In genomic region chr19:32971012-32971595, GRCh38 we compare ENCODE assay signal across 8 cellular contexts. TPM values are rescaled to one million over a fixed set of nuclear protein-coding genes. Genes with fewer than 3 reads are reported as not detected.
DNase-seq lines count a peak whose midpoint lies in the region; ATAC-seq and TF ChIP-seq lines count a peak whose summit lies in the region.

No MANE protein-coding gene starts in this region.

- no peak for TF ChIP-seq EP300 in upper lobe of left lung (IDR thresholded peaks at IDR 0.05)

- H3K36me3 Mint-ChIP-seq in activated naive CD4-positive, alpha-beta T cell treated with anti-CD3 and anti-CD28 coated beads, Interleukin-2, amount 50 U/mL, for 24 hours = peaks cover 4% of the 10 kb centered on the region
- H3K36me3 Mint-ChIP-seq in activated naive CD8-positive, alpha-beta T cell treated with anti-CD3 and anti-CD28 coated beads, Interleukin-2, amount 10 ng/mL, durations not matched to agents 7 days and 5 days = peaks cover 6% of the 10 kb centered on the region

- H3K9ac ChIP-seq in liver (ENCODE audit: low read depth in 1 of 2, low read length in 2 of 2) = peak overlapping the region; percentile 33 to 37

- H3K27ac Mint-ChIP-seq in activated naive CD4-positive, alpha-beta T cell treated with anti-CD3 and anti-CD28 coated beads, Interleukin-2, amount 50 U/mL, for 24 hours = no peak overlapping the region
- no peak overlapping the region for H3K27ac Mint-ChIP-seq in activated naive CD8-positive, alpha-beta T cell treated with anti-CD3 and anti-CD28 coated beads, Interleukin-2, amount 10 ng/mL, durations not matched to agents 7 days and 5 days

- H3K4me1 ChIP-seq in liver (ENCODE audit: control insufficient read depth in 4 of 4, insufficient read depth in 4 of 4, low read length in 3 of 4) (peaks cover 3 to 9% (median 6%) of the 10 kb centered on the region in 4 donors), upper lobe of left lung (peaks cover 8 to 30% (median 10%) of the 10 kb centered on the region in 4 donors)

- TF ChIP-seq CTCF in liver (IDR thresholded peaks at IDR 0.05; ENCODE audit: low read depth, low read length, missing input control) = no peak
- TF ChIP-seq CTCF in upper lobe of left lung (IDR thresholded peaks at IDR 0.05) = no peak

- H3K4me3 Mint-ChIP-seq in activated naive CD4-positive, alpha-beta T cell treated with anti-CD3 and anti-CD28 coated beads, Interleukin-2, amount 50 U/mL, for 24 hours = peak overlapping the region; percentile 99
- H3K4me3 Mint-ChIP-seq in activated naive CD8-positive, alpha-beta T cell treated with anti-CD3 and anti-CD28 coated beads, Interleukin-2, amount 10 ng/mL, durations not matched to agents 7 days and 5 days = peak overlapping the region; percentile 99

- H3K27me3 Mint-ChIP-seq in activated naive CD4-positive, alpha-beta T cell treated with anti-CD3 and anti-CD28 coated beads, Interleukin-2, amount 50 U/mL, for 24 hours = no peaks in the 10 kb centered on the region
- H3K27me3 Mint-ChIP-seq in activated naive CD8-positive, alpha-beta T cell treated with anti-CD3 and anti-CD28 coated beads, Interleukin-2, amount 10 ng/mL, durations not matched to agents 7 days and 5 days = no peaks in the 10 kb centered on the region

- no peaks in the 10 kb centered on the region for H3K9me3 ChIP-seq in liver (ENCODE audit: control insufficient read depth in 4 of 4, low read length in 3 of 4)
- H3K9me3 ChIP-seq in upper lobe of left lung = no peaks in the 10 kb centered on the region

- DNase-seq in activated naive CD4-positive, alpha-beta T cell (lab: John Stamatoyannopoulos, UW) = no peak
- no peak for DNase-seq in activated naive CD8-positive, alpha-beta T cell treated with anti-CD3 and anti-CD28 coated beads, Interleukin-2, amount 10 ng/mL, durations not matched to agents 7 days and 5 days
- DNase-seq in upper lobe of left lung = no peak
- DNase-seq in NCI-H2227 treated with DMSO at 0.1 percent for 48 hours (lab: John Stamatoyannopoulos, UW) = no peak
- DNase-seq in NOMO-1 treated with dmso at 0.1 percent for 144 hours (lab: John Stamatoyannopoulos, UW; ENCODE audit: unreplicated experiment) = no peak
- DNase-seq in activated gamma-delta T cell treated with Interleukin-2 at 50 U/mL for 16 hours = no peak

- WGBS in liver = 33% methylated on average over 21 of the region's 21 CpGs
- WGBS in upper lobe of left lung, 2 donors = 27 to 32% methylated on average over 21 of the region's 21 CpGs

- H3K4me1 Mint-ChIP-seq in activated naive CD4-positive, alpha-beta T cell treated with anti-CD3 and anti-CD28 coated beads, Interleukin-2, amount 50 U/mL, for 24 hours = peaks cover 20% of the 10 kb centered on the region
- H3K4me1 Mint-ChIP-seq in activated naive CD8-positive, alpha-beta T cell treated with anti-CD3 and anti-CD28 coated beads, Interleukin-2, amount 10 ng/mL, durations not matched to agents 7 days and 5 days = peaks cover 4% of the 10 kb centered on the region

- H3K36me3 ChIP-seq in liver (ENCODE audit: control insufficient read depth in 4 of 4, insufficient read depth in 3 of 4, low read depth in 1 of 4, low read length in 3 of 4) = peaks cover 0 to 3% (median 0%) of the 10 kb centered on the region in 4 donors
- H3K36me3 ChIP-seq in upper lobe of left lung = peaks cover 0 to 20% (median 0%) of the 10 kb centered on the region in 4 donors

- no peak for ATAC-seq in activated naive CD8-positive, alpha-beta T cell treated with anti-CD3 and anti-CD28 coated beads, Interleukin-2, amount 10 ng/mL, durations not matched to agents 7 days and 5 days (ENCODE audit: low read depth)
- no peak for ATAC-seq in upper lobe of left lung (ENCODE audit: low FRiP score in 2 of 2)

- H3K4me3 ChIP-seq in liver (ENCODE audit: low read depth in 1 of 3, low read length in 3 of 3) = peak overlapping the region; percentile 55 to 89 (median 89)
- peak overlapping the region; percentile 87 to 98 (median 90) for H3K4me3 ChIP-seq in upper lobe of left lung

- POLR2A ChIA-PET in activated naive CD8-positive, alpha-beta T cell treated with anti-CD3 and anti-CD28 coated beads, Interleukin-2, amount 10 ng/mL, durations not matched to agents 7 days and 5 days (lab: Charles Lee) = interaction anchor here (0.6 to 2.0 kb wide), 4 partner anchors 280 to 1406 kb away, joined by 3 to 10 read pairs (median 3); partner anchors contain the start of gene NUDT19

- no peak for TF ChIP-seq POLR2A in upper lobe of left lung (IDR thresholded peaks at IDR 0.05)

- no peak overlapping the region for H3K27ac ChIP-seq in liver (ENCODE audit: low read depth in 1 of 2, low read length in 2 of 2)
- H3K27ac ChIP-seq in upper lobe of left lung = peak overlapping the region in 1 of 4 donors; percentile 83

- H3K9me3 Mint-ChIP-seq in activated naive CD4-positive, alpha-beta T cell treated with anti-CD3 and anti-CD28 coated beads, Interleukin-2, amount 50 U/mL, for 24 hours = no peaks in the 10 kb centered on the region
- no peaks in the 10 kb centered on the region for H3K9me3 Mint-ChIP-seq in activated naive CD8-positive, alpha-beta T cell treated with anti-CD3 and anti-CD28 coated beads, Interleukin-2, amount 10 ng/mL, durations not matched to agents 7 days and 5 days

- no peak for TF ChIP-seq RAD21 in liver (IDR thresholded peaks at IDR 0.05)

- H3K27me3 ChIP-seq in liver (ENCODE audit: control insufficient read depth in 4 of 4, insufficient read depth in 4 of 4, low read length in 3 of 4) (no peaks in the 10 kb centered on the region), upper lobe of left lung (no peaks in the 10 kb centered on the region)

TF ChIP-seq in liver, 16 proteins besides CTCF, POLR2A, EP300 and RAD21 (continues in another document):
- no peak for TF ChIP-seq ATF3 (IDR thresholded peaks at IDR 0.05)
- no peak for TF ChIP-seq FOXA1 (IDR thresholded peaks at IDR 0.05)
- TF ChIP-seq HNF4G (IDR thresholded peaks at IDR 0.05) = no peak
- TF ChIP-seq REST (IDR thresholded peaks at IDR 0.05) = no peak
- TF ChIP-seq EGR1 (IDR thresholded peaks at IDR 0.05; ENCODE audit: low read depth in 2 of 2) = no peak
- no peak for TF ChIP-seq NR2F2 (IDR thresholded peaks at IDR 0.05)
- no peak for TF ChIP-seq YY1 (IDR thresholded peaks at IDR 0.05)
- no peak for TF ChIP-seq GABPA (IDR thresholded peaks at IDR 0.05 in 1 of 2, conservative IDR thresholded peaks at IDR 0.05 in 1 of 2)
- TF ChIP-seq FOXA2 (IDR thresholded peaks at IDR 0.05) = no peak
- TF ChIP-seq SP1 (IDR thresholded peaks at IDR 0.05) = no peak
- TF ChIP-seq ZBTB33 (IDR thresholded peaks at IDR 0.05) = no peak
- no peak for TF ChIP-seq JUND (IDR thresholded peaks at IDR 0.05)
- no peak for TF ChIP-seq TAF1 (conservative IDR thresholded peaks at IDR 0.05)
- no peak for TF ChIP-seq HNF4A (conservative IDR thresholded peaks at IDR 0.05)
- no peak for TF ChIP-seq RXRA (IDR thresholded peaks at IDR 0.05)

RNA-seq across cellular contexts. Expression of gene CEP89, which starts 0.7 kb away (rescaled TPM):
- 10 to 100 TPM; 21.0 to 27.2 TPM for total RNA-seq in activated naive CD8-positive, alpha-beta T cell treated with anti-CD3 and anti-CD28 coated beads, Interleukin-2, amount 10 ng/mL, durations not matched to agents 7 days and 5 days
- total RNA-seq in liver (1 to 10 TPM; 2.4 to 2.9 TPM), upper lobe of left lung (10 to 100 TPM; 10.1 to 16.0 (median 14.1) TPM)
- polyA plus RNA-seq in liver = 1 to 10 TPM; 2.0 to 2.4 TPM

RNA-seq across cellular contexts. Expression of gene FAAP24, which starts 0.9 kb away (rescaled TPM):
- 1 to 10 TPM; 6.3 to 7.0 TPM for total RNA-seq in activated naive CD8-positive, alpha-beta T cell treated with anti-CD3 and anti-CD28 coated beads, Interleukin-2, amount 10 ng/mL, durations not matched to agents 7 days and 5 days
- total RNA-seq in liver (1 to 10 TPM in 1 of 2 donors, under 1 TPM in 1; 0.25 to 1.1 TPM), upper lobe of left lung (1 to 10 TPM in 5 of 6 donors, not detected in 1; 1.4 to 7.3 (median 2.0) TPM)
- under 1 TPM; 0.19 to 0.29 TPM for polyA plus RNA-seq in liver
